In genomic region chr1:38585460-38585859, GRCh38 we compare ENCODE assay signal across 31 cellular contexts.
"Had no signal": no experiment of that assay in that cellular context is flagged by ENCODE, and none has a peak within 500 bp of the region (broad histone marks: within the 10 kb centered on the region; RNA-seq: fewer than 3 reads in every experiment).

No MANE protein-coding gene starts in this region.

- H3K9me3 Mint-ChIP-seq: activated T-helper 2 cell treated with anti-CD3 and anti-CD28 coated beads, Interferon-gamma antibody, Interleukin-2, Interleukin-4, amounts not matched to agents 10 μg/mL and 5 μg/mL and 100 μg/mL, durations not matched to agents 14 hours and 24 hours and 36 hours; dendritic cell treated with granulocyte-macrophage colony-stimulating factor and Interleukin-4, amounts not matched to agents 40 ng/mL and 50 ng/mL, for 4 days had no signal

- ATAC-seq: activated CD4-positive, CD25-positive, alpha-beta regulatory T cell treated with anti-CD3 and anti-CD28 coated beads, Interleukin-2, amount 50 U/mL, for 24 hours; sciatic nerve had no signal

- H3K4me3 Mint-ChIP-seq: activated naive CD4-positive, alpha-beta T cell treated with anti-CD3 and anti-CD28 coated beads, Interleukin-2, amount 10 ng/mL, durations not matched to agents 7 days and 5 days; dendritic cell treated with granulocyte-macrophage colony-stimulating factor and Interleukin-4, amounts not matched to agents 40 ng/mL and 50 ng/mL, for 4 days; nephron progenitor cell; stimulated activated naive B cell treated with anti-CD40 and anti-IgM and Interleukin-4, amounts not matched to agents 10 μg/mL and 1 μg/mL and 100 μg/mL, for 72 hours; T-helper 1 cell treated with Interleukin-12 subunit alpha and Interleukin-12 subunit beta and Interleukin-4 antibody, amounts not matched to agents 30 μg/mL and 1 μg/mL, for 36 hours had no signal

- FAIRE-seq: islet of Langerhans had no signal

- H3K9me3 ChIP-seq: breast epithelium, esophagus squamous epithelium, neutrophil, prostate gland, suprapubic skin, tibial artery had no signal

- H3K27me3 ChIP-seq: breast epithelium, ovary, suprapubic skin had no signal

- H3K36me3 ChIP-seq: breast epithelium, esophagus squamous epithelium, left ventricle myocardium inferior, neutrophil, ovary, prostate gland, suprapubic skin, tibial artery, WERI-Rb-1 had no signal

- H3K4me3 ChIP-seq: breast epithelium, esophagus squamous epithelium, left ventricle myocardium inferior, lung, ovary, prostate gland, skin epidermis, suprapubic skin, tibial artery had no signal

- H3K27ac ChIP-seq: breast epithelium, esophagus squamous epithelium, left ventricle myocardium inferior, neutrophil, ovary, prostate gland, skin epidermis, suprapubic skin, tibial artery, WERI-Rb-1 had no signal

- H3K27ac Mint-ChIP-seq: activated naive CD4-positive, alpha-beta T cell treated with anti-CD3 and anti-CD28 coated beads, Interleukin-2, amount 10 ng/mL, durations not matched to agents 7 days and 5 days; activated T-helper 2 cell treated with anti-CD3 and anti-CD28 coated beads, Interferon-gamma antibody, Interleukin-2, Interleukin-4, amounts not matched to agents 10 μg/mL and 5 μg/mL and 100 μg/mL, durations not matched to agents 14 hours and 24 hours and 36 hours; dendritic cell treated with granulocyte-macrophage colony-stimulating factor and Interleukin-4, amounts not matched to agents 40 ng/mL and 50 ng/mL, for 4 days; nephron progenitor cell; T-helper 1 cell treated with Interleukin-12 subunit alpha and Interleukin-12 subunit beta and Interleukin-4 antibody, amounts not matched to agents 30 μg/mL and 1 μg/mL, for 36 hours had no signal

- DNase-seq: activated CD4-positive, alpha-beta T cell treated with anti-CD3 and anti-CD28 coated beads for 48 hours; activated CD4-positive, alpha-beta T cell treated with anti-CD3 and anti-CD28 coated beads, Interleukin-2, amount 50 U/mL, for 48 hours; activated naive CD4-positive, alpha-beta T cell treated with anti-CD3 and anti-CD28 coated beads, Interleukin-2, amount 10 ng/mL, durations not matched to agents 7 days and 5 days; activated T-cell treated with anti-CD3 and anti-CD28 coated beads, Interleukin-2, amount 50 U/mL, for 48 hours; amniotic stem cell; central memory CD4-positive, alpha-beta T cell; esophagus squamous epithelium; foreskin melanocyte; left ventricle myocardium inferior; nephron progenitor cell; ovary; stimulated activated CD4-positive, alpha-beta T cell treated with anti-CD3 and anti-CD28 coated beads, Interleukin-12 subunit alpha, Interleukin-12 subunit beta, amount 100 ng/mL, for 4 hours; stimulated activated CD4-positive, alpha-beta T cell treated with anti-CD3 and anti-CD28 coated beads, Interleukin-4, amount 100 ng/mL, for 4 hours; stimulated activated CD8-positive, alpha-beta memory T cell treated with anti-CD3 and anti-CD28 coated beads, Interleukin-4, amount 100 ng/mL, for 48 hours; stimulated activated naive B cell treated with anti-CD40 and anti-IgM and Interleukin-4, amounts not matched to agents 10 μg/mL and 1 μg/mL and 100 μg/mL, for 72 hours; SW 1271; T1000; tibial artery; WERI-Rb-1 had no signal

- H3K4me1 ChIP-seq: breast epithelium, prostate gland, tibial artery had no signal
